In genomic region chr1:161624610-161625009, GRCh38 we compare ENCODE assay signal across 4 cellular contexts. TPM values are rescaled to one million over a fixed set of nuclear protein-coding genes. Genes with fewer than 3 reads are reported as not detected.
"Had no signal": no experiment of that assay in that cellular context is flagged by ENCODE, and none has a peak within 500 bp of the region (broad histone marks: within the 10 kb centered on the region; RNA-seq: fewer than 3 reads in every experiment).

No MANE protein-coding gene starts in this region.

RNA-seq across cellular contexts. Expression of gene FCGR3B, which starts 6.4 kb away (rescaled TPM):
- total RNA-seq: kidney epithelial cell, mesothelial cell of epicardium, neural crest cell, osteocyte had no signal

RNA-seq across cellular contexts. Expression of gene FCGR2B, which starts 38.3 kb away (rescaled TPM):
- total RNA-seq: kidney epithelial cell, mesothelial cell of epicardium, neural crest cell, osteocyte had no signal
